ENCODE assay signal across 14 cellular contexts in the genomic region with DNA sequence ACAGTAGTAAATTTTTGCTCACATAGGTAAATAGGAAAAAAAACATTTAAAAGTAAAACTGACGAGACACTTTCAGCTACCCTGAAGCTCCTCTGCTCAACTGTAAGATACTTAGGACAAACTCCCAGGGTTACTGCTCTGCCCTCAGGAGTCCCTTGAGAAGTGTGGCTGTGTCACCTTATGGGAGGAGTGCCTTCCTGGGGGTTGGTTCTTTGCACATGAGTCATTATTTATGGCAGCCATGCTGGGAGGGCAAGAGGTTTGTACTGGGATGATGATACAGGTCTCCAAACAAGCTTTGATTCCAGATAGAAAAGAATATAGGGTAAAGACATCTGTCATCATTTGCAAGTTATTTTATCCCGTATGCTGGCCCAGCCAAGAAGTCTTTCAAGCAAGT. TPM values are rescaled to one million over a fixed set of nuclear protein-coding genes. Genes with fewer than 3 reads are reported as not detected.
DNase-seq lines count a peak whose midpoint lies in the region; ATAC-seq and TF ChIP-seq lines count a peak whose summit lies in the region.
"Had no signal": no experiment of that assay in that cellular context is flagged by ENCODE, and none has a peak within 500 bp of the region (broad histone marks: within the 10 kb centered on the region; RNA-seq: fewer than 3 reads in every experiment).

No MANE protein-coding gene starts in this region.

- H3K4me1 ChIP-seq in mucosa of descending colon (ENCODE audit: low read depth): no peaks in the 10 kb centered on the region
- H3K4me1 ChIP-seq: adrenal gland had no signal

- peak; percentile 100 for ATAC-seq in mucosa of descending colon
- ATAC-seq in GM19455 (IDR thresholded peaks at IDR 0.05; ENCODE audit: unreplicated experiment): no peak
- no peak for ATAC-seq in natural killer cell
- ATAC-seq: naive thymus-derived CD8-positive, alpha-beta T cell had no signal

- no peaks in the 10 kb centered on the region for H3K9me3 ChIP-seq in mucosa of descending colon
- H3K9me3 ChIP-seq: adrenal gland, thoracic aorta had no signal

- no peak for TF ChIP-seq CTCF in choroid plexus epithelial cell (conservative IDR thresholded peaks at IDR 0.05; ENCODE audit: low read depth, low read length)
- no peak for TF ChIP-seq CTCF in mucosa of descending colon (IDR thresholded peaks at IDR 0.05)
- TF ChIP-seq CTCF in natural killer cell (IDR thresholded peaks at IDR 0.05): no peak

- H3K4me3 ChIP-seq in choroid plexus epithelial cell (ENCODE audit: low read depth, low read length): no peak overlapping the region
- no peak overlapping the region for H3K4me3 ChIP-seq in mucosa of descending colon
- H3K4me3 ChIP-seq: adrenal gland, thoracic aorta had no signal

- DNase-seq in GM03348 (ENCODE audit: low spot score) (peak; percentile 35), M059J (ENCODE audit: low read depth) (peak; percentile 83), choroid plexus epithelial cell (ENCODE audit: low read depth) (peak; percentile 45), mucosa of descending colon (peak in 1 of 3 donors; percentile 59), GDM1 (lab: John Stamatoyannopoulos, UW) (no peak), NCI-H510A (lab: John Stamatoyannopoulos, UW) (no peak), natural killer cell (no peak)
- DNase-seq: adrenal gland; naive thymus-derived CD8-positive, alpha-beta T cell; NCI-H1417 treated with DMSO at 0.1 percent for 48 hours; NCI-H510A treated with DMSO at 0.1 percent for 48 hours had no signal

- H3K36me3 Mint-ChIP-seq in natural killer cell: peaks cover 10% of the 10 kb centered on the region

- intact Hi-C loops in mucosa of descending colon (cut with DNase I, micrococcal nuclease) (no loop called here), natural killer cell (cut with micrococcal nuclease) (no loop called here)

- H3K36me3 ChIP-seq in mucosa of descending colon (ENCODE audit: low read depth): no peaks in the 10 kb centered on the region

- H3K27me3 Mint-ChIP-seq in natural killer cell (ENCODE audit: low read depth in 2 of 2): no peaks in the 10 kb centered on the region
- H3K27me3 Mint-ChIP-seq: naive thymus-derived CD8-positive, alpha-beta T cell had no signal

- H3K4me3 Mint-ChIP-seq in natural killer cell: no peak overlapping the region
- H3K4me3 Mint-ChIP-seq: naive thymus-derived CD8-positive, alpha-beta T cell; T-helper 2 cell treated with Interferon-gamma antibody and Interleukin-4, amounts not matched to agents 5 μg/mL and 100 μg/mL, for 36 hours had no signal

- no peaks in the 10 kb centered on the region for H3K9me3 Mint-ChIP-seq in natural killer cell
- H3K9me3 Mint-ChIP-seq: naive thymus-derived CD8-positive, alpha-beta T cell; T-helper 2 cell treated with Interferon-gamma antibody and Interleukin-4, amounts not matched to agents 5 μg/mL and 100 μg/mL, for 36 hours had no signal

- no peak overlapping the region for H3K27ac Mint-ChIP-seq in natural killer cell
- H3K27ac Mint-ChIP-seq: T-helper 2 cell treated with Interferon-gamma antibody and Interleukin-4, amounts not matched to agents 5 μg/mL and 100 μg/mL, for 36 hours had no signal

- H3K4me1 Mint-ChIP-seq in natural killer cell: no peaks in the 10 kb centered on the region

RNA-seq across cellular contexts. Expression of gene TTC1, which starts 45.9 kb away (rescaled TPM):
- 71.3 and 76.1 TPM in 2 replicates for total RNA-seq in M059J (2014; rRNA removed; shearing (Covaris generic))
- total RNA-seq in mucosa of descending colon: 10 to 100 TPM; 42.6 to 54.7 (median 46.6) TPM
- 10 to 100 TPM; 28.1 to 34.9 (median 33.6) TPM for total RNA-seq in natural killer cell

Comparison
In these comparisons a context has a peak if more than half of its experiments do, and no peak if none do; other contexts are left out.
1. DNase-seq: peak in GM03348 (single experiment), M059J (single experiment) and choroid plexus epithelial cell (single experiment); none in GDM1 (single experiment), NCI-H510A (single experiment) and natural killer cell (single experiment).